8 cellular contexts compared by ENCODE assay signal in the genomic region with DNA sequence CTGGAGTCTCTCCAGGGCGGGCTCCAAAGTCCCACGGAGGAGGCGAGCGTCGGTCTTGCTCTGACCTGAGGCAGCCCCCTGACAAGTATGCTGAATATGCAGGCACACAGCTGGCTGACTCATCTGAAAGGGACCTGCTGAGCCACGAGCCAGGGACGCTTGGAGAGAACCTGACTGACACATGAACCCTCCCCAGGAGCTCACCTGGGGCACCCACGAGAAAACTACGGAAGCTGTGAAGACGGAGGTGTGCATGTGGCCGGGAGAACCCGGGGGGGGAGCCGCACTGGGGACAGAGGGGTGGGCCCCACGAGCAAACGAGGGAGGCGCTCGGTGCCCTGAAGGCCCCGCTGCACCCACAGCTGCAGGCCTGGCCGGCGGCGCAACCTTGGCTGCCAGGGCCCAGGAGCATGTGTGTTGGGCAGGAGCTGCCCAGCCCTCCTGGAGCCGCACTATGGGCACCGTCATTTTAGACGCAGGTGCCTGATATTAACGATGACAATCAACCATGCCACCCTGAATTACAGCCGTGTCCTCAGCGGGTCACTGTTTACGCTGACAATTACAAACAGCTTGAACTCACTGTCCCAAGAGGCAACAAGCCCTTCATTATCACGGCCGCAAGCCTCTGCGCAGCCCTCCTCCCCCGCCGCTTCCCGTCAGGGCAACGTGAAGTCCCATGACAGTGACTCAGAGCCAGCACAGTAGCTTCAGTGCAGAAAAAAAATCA.
A peak's percentile ranks its signal among the peaks of the same experiment; 100 is the strongest.
DNase-seq lines count a peak whose midpoint lies in the region; ATAC-seq, FAIRE-seq and TF ChIP-seq lines count a peak whose summit lies in the region.

No MANE protein-coding gene starts in this region.

- POLR2A ChIA-PET in Caco-2 (lab: Charles Lee) = no interaction called here
- POLR2A ChIA-PET in H1 (lab: Charles Lee; ENCODE audit: partially characterized antibody) = interaction anchor here (0.6 to 1.8 kb wide), 2 partner anchors 9 to 12 kb away, joined by 3 to 6 read pairs; no protein-coding TSS in a partner anchor

- TF ChIP-seq RAD21 in H1 (IDR thresholded peaks at IDR 0.05 in 1 of 2, conservative IDR thresholded peaks at IDR 0.05 in 1 of 2; ENCODE audit: low read depth in 2 of 2, low read length in 2 of 2) = no peak

- WGBS in H1 (ENCODE audit: extremely low coverage in 1 of 2, insufficient coverage in 1 of 2, insufficient read length in 1 of 2, insufficient replicate concordance in 2 of 2, low coverage in 1 of 2, low lambda C conversion rate in 2 of 2, missing lambda C conversion rate in 1 of 2), 2 experiments = 42% methylated on average over 29 of the region's 35 CpGs; no CpG with 5 or more reads in 1 of the 2 experiments
- WGBS in lung, 2 donors = 66% methylated on average over 35 of the region's 35 CpGs

- no peak overlapping the region for H3K14ac ChIP-seq in H1 (ENCODE audit: insufficient read length)

- H2AFZ ChIP-seq in H1 (ENCODE audit: low read length) = no peak overlapping the region

- no peak overlapping the region for H3K23ac ChIP-seq in H1 (ENCODE audit: insufficient read length)

- peak overlapping the region; percentile 3; the same call in 1 of the 2 replicates for H4K8ac ChIP-seq in H1 (ENCODE audit: extremely low read depth, insufficient read depth, low read length)

- H2BK5ac ChIP-seq in H1 (ENCODE audit: low read depth, low read length) = 0 out of 2 replicates have a peak overlapping the region, but pooled peaks have one; percentile 16

- peaks cover 7 to 17% of the 10 kb centered on the region in 2 experiments for H4K20me1 ChIP-seq in H1 (replicated peaks in 1 of 2; ENCODE audit: control insufficient read depth in 1 of 2, insufficient read depth in 2 of 2, low read length in 2 of 2)

- CTCF ChIA-PET in Caco-2 (lab: Charles Lee) (no interaction called here), H1 (lab: Charles Lee; ENCODE audit: partially characterized antibody) (interaction anchor here (0.5 to 2.4 kb wide), 14 partner anchors 9 to 450 kb away, joined by 3 to 7 read pairs (median 4); no protein-coding TSS in a partner anchor)

- H2AK5ac ChIP-seq in H1 (ENCODE audit: low read depth, low read length) = no peak overlapping the region

- H3K9ac ChIP-seq in H1 (replicated peaks in 1 of 4; ENCODE audit: extremely low read depth in 1 of 4, low read depth in 3 of 4, low read length in 3 of 4) = no peak overlapping the region

- H2BK12ac ChIP-seq in H1 (ENCODE audit: low read depth, low read length) = no peak overlapping the region

- peaks cover 9% of the 10 kb centered on the region; the same call in 1 of the 2 replicates for H3K79me1 ChIP-seq in H1 (ENCODE audit: low read depth, low read length)

- H3K9me3 ChIP-seq in Caco-2 (no peaks in the 10 kb centered on the region), H1 (ENCODE audit: insufficient read depth in 2 of 2, low read depth in 1 of 2, low read length in 1 of 2) (no peaks in the 10 kb centered on the region), lung (ENCODE audit: control insufficient read depth in 2 of 2, insufficient read depth in 1 of 2, low read length in 1 of 2) (no peaks in the 10 kb centered on the region), tibial artery (no peaks in the 10 kb centered on the region)

- H3K27me3 Mint-ChIP-seq in Caco-2 (ENCODE audit: insufficient read depth, unreplicated experiment) = no peaks in the 10 kb centered on the region
- peaks cover 90% of the 10 kb centered on the region for H3K27me3 Mint-ChIP-seq in stimulated activated memory B cell treated with anti-CD40 and anti-IgM and Interleukin-4, amounts not matched to agents 10 μg/mL and 1 μg/mL and 100 μg/mL, for 72 hours

- no peak for TF ChIP-seq POLR2A in H1 (IDR thresholded peaks at IDR 0.05; ENCODE audit: control extremely low read depth in 1 of 2, low read depth in 2 of 2, low read length in 2 of 2)

- H3K27me3 ChIP-seq in Caco-2 (replicated peaks; ENCODE audit: control insufficient read depth, insufficient read depth, low read length) (no peaks in the 10 kb centered on the region), H1 (replicated peaks in 1 of 4; ENCODE audit: control insufficient read depth in 3 of 4, extremely low read depth in 1 of 4, insufficient read depth in 3 of 4, low read length in 3 of 4) (no peaks in the 10 kb centered on the region), lung (ENCODE audit: control insufficient read depth, insufficient read depth) (no peaks in the 10 kb centered on the region), tibial artery (no peaks in the 10 kb centered on the region)

- H3K56ac ChIP-seq in H1 (replicated peaks; ENCODE audit: insufficient read length, low read depth, low read length) = no peak overlapping the region

- intact Hi-C loops in Caco-2 (cut with micrococcal nuclease; ENCODE audit: unreplicated experiment) (no loop called here), tibial artery (cut with DNase I; ENCODE audit: low total_unique reads) (no loop called here)

- no peak overlapping the region for H4K91ac ChIP-seq in H1 (replicated peaks; ENCODE audit: insufficient read length, low read length)

- ATAC-seq in lung (ENCODE audit: insufficient read depth, low FRiP score) (no peak), GM19351 (IDR thresholded peaks at IDR 0.05; ENCODE audit: unreplicated experiment) (no peak)
- ATAC-seq in stimulated activated memory B cell treated with anti-CD40 and anti-IgM and Interleukin-4, amounts not matched to agents 10 μg/mL and 1 μg/mL and 100 μg/mL, for 72 hours = no peak

- peak; percentile 68 to 80 for DNase-seq in Caco-2
- DNase-seq in NCI-H460 (ENCODE audit: extremely low read depth, low read depth) = peak; percentile 23
- peak in 1 of 2 experiments; percentile 38 for DNase-seq in H1 (ENCODE audit: low read depth in 1 of 2, low spot score in 2 of 2)
- DNase-seq in lung (ENCODE audit: low spot score) = no peak
- peak; percentile 67 to 90 for DNase-seq in tibial artery
- no peak for DNase-seq in stimulated activated CD4-positive, alpha-beta T cell treated with anti-CD3 and anti-CD28 coated beads, Interleukin-4, amount 100 ng/mL, for 24 hours

- no peak overlapping the region for H4K5ac ChIP-seq in H1 (ENCODE audit: insufficient read length, low read depth, low read length)

- H3K27ac Mint-ChIP-seq in Caco-2 (ENCODE audit: unreplicated experiment) = peak overlapping the region; percentile 84
- H3K27ac Mint-ChIP-seq in stimulated activated memory B cell treated with anti-CD40 and anti-IgM and Interleukin-4, amounts not matched to agents 10 μg/mL and 1 μg/mL and 100 μg/mL, for 72 hours = no peak overlapping the region

- no peak for TF ChIP-seq CTCF in Caco-2 (IDR thresholded peaks at IDR 0.05; ENCODE audit: insufficient read depth in 1 of 2, low read depth in 1 of 2, low read length in 1 of 2, severe bottlenecking in 1 of 2, unreplicated experiment in 1 of 2)
- no peak for TF ChIP-seq CTCF in H1 (IDR thresholded peaks at IDR 0.05; ENCODE audit: control extremely low read depth in 1 of 3, insufficient read depth in 1 of 3, low read depth in 1 of 3, low read length in 3 of 3)
- no peak for TF ChIP-seq CTCF in lung (IDR thresholded peaks at IDR 0.05; ENCODE audit: control extremely low read depth, extremely low read depth)
- TF ChIP-seq CTCF in tibial artery (IDR thresholded peaks at IDR 0.05) = no peak

- BruUV-seq in Caco-2 (replicated peaks; lab: Mats Ljungman, UMichigan) = no TSS peak

- H3K4me3 ChIP-seq in Caco-2 (ENCODE audit: low read depth, low read length) (no peak overlapping the region), H1 (ENCODE audit: extremely low read depth in 1 of 4, insufficient read depth in 2 of 4, low read depth in 3 of 4, low read length in 4 of 4) (no peak overlapping the region; a peak in 2 of 8 replicates), lung (no peak overlapping the region), tibial artery (peak overlapping the region in 1 of 2 donors; percentile 31)

- H3K4me2 ChIP-seq in H1 (ENCODE audit: insufficient read depth in 1 of 2, low read depth in 2 of 2, low read length in 2 of 2) = peak overlapping the region; percentile 23 to 37

- H3K9me3 Mint-ChIP-seq in Caco-2 (ENCODE audit: unreplicated experiment) = no peaks in the 10 kb centered on the region
- H3K9me3 Mint-ChIP-seq in stimulated activated memory B cell treated with anti-CD40 and anti-IgM and Interleukin-4, amounts not matched to agents 10 μg/mL and 1 μg/mL and 100 μg/mL, for 72 hours = no peaks in the 10 kb centered on the region

- no peak overlapping the region; the same call in 1 of the 2 replicates for H2BK15ac ChIP-seq in H1 (ENCODE audit: low read length)

- H3K36me3 ChIP-seq in Caco-2 (ENCODE audit: control insufficient read depth, insufficient read depth, low read length) (no peaks in the 10 kb centered on the region), H1 (ENCODE audit: control insufficient read depth in 2 of 4, insufficient read depth in 4 of 4, low read length in 3 of 4) (no peaks in the 10 kb centered on the region), lung (ENCODE audit: control insufficient read depth in 2 of 2, insufficient read depth in 2 of 2, low read length in 2 of 2) (peaks cover 0 to 2% of the 10 kb centered on the region in 2 donors), tibial artery (peaks cover 0 to 5% (median 0%) of the 10 kb centered on the region in 3 donors)

- H2BK120ac ChIP-seq in H1 (replicated peaks; ENCODE audit: low read depth, low read length) = no peak overlapping the region

- no peak overlapping the region for H3K27ac ChIP-seq in H1 (ENCODE audit: low read depth, low read length)
- peak overlapping the region; percentile 20 to 85 for H3K27ac ChIP-seq in lung (ENCODE audit: low read depth in 1 of 2, low read length in 1 of 2)
- peak overlapping the region; percentile 87 for H3K27ac ChIP-seq in tibial artery

- 0 out of 4 replicates have a peak, but pooled peaks cover 0 to 7% of the 10 kb centered on the region in 2 experiments for H3K79me2 ChIP-seq in H1 (ENCODE audit: control insufficient read depth in 1 of 2, insufficient read depth in 2 of 2, low read length in 2 of 2)

- H3K4me1 ChIP-seq in Caco-2 = peaks cover 18% of the 10 kb centered on the region
- peaks cover 5 to 25% (median 20%) of the 10 kb centered on the region in 4 experiments for H3K4me1 ChIP-seq in H1 (replicated peaks in 1 of 4; ENCODE audit: control insufficient read depth in 3 of 4, insufficient read depth in 4 of 4, low read length in 3 of 4)
- peaks cover 13 to 19% of the 10 kb centered on the region in 2 donors for H3K4me1 ChIP-seq in lung (ENCODE audit: control insufficient read depth in 2 of 2, insufficient read depth in 2 of 2, low read length in 2 of 2)
- H3K4me1 ChIP-seq in tibial artery = peaks cover 0 to 61% (median 35%) of the 10 kb centered on the region in 4 donors

- H3K36me3 Mint-ChIP-seq in Caco-2 (ENCODE audit: insufficient read depth, unreplicated experiment) = peaks cover 16% of the 10 kb centered on the region
- no peaks in the 10 kb centered on the region for H3K36me3 Mint-ChIP-seq in stimulated activated memory B cell treated with anti-CD40 and anti-IgM and Interleukin-4, amounts not matched to agents 10 μg/mL and 1 μg/mL and 100 μg/mL, for 72 hours

- no peak overlapping the region for H2BK20ac ChIP-seq in H1 (ENCODE audit: low read length)

- peak overlapping the region; percentile 60 for H3K18ac ChIP-seq in H1 (ENCODE audit: extremely low read depth, low read length)

- H3K23me2 ChIP-seq in H1 (ENCODE audit: low read depth, low read length) = no peaks in the 10 kb centered on the region

- FAIRE-seq in H1 (lab: Jason Lieb, UNC) = no peak

- no peak overlapping the region for H3K4ac ChIP-seq in H1 (replicated peaks; ENCODE audit: insufficient read length, low read depth, low read length)

- no peak for TF ChIP-seq EP300 in H1 (IDR thresholded peaks at IDR 0.05; ENCODE audit: borderline replicate concordance in 1 of 2, low read depth in 2 of 2, low read length in 2 of 2)

- H3K4me1 Mint-ChIP-seq in Caco-2 (ENCODE audit: low read depth, unreplicated experiment) = peaks cover 7% of the 10 kb centered on the region
- peaks cover 18% of the 10 kb centered on the region for H3K4me1 Mint-ChIP-seq in stimulated activated memory B cell treated with anti-CD40 and anti-IgM and Interleukin-4, amounts not matched to agents 10 μg/mL and 1 μg/mL and 100 μg/mL, for 72 hours

- H3K4me3 Mint-ChIP-seq in Caco-2 (ENCODE audit: unreplicated experiment) = peak overlapping the region; percentile 16
- no peak overlapping the region for H3K4me3 Mint-ChIP-seq in stimulated activated memory B cell treated with anti-CD40 and anti-IgM and Interleukin-4, amounts not matched to agents 10 μg/mL and 1 μg/mL and 100 μg/mL, for 72 hours

Comparison
In these comparisons a context has a peak if more than half of its experiments do, and no peak if none do; other contexts are left out.
1. DNase-seq: peak in Caco-2 (2 of 2), NCI-H460 (single experiment) and tibial artery (2 of 2); none in lung (single experiment) and stimulated activated CD4-positive, alpha-beta T cell treated with anti-CD3 and anti-CD28 coated beads, Interleukin-4, amount 100 ng/mL, for 24 hours (single experiment).